Comparison of ENCODE assay signal across 2 cellular contexts in genomic region chr13:44433863-44434262, GRCh38.
TF ChIP-seq lines count a peak whose summit lies in the region.

No MANE protein-coding gene starts in this region.

TF ChIP-seq in GM23338, 12 proteins besides CTCF, POLR2A, EP300 and RAD21 (continued from another document):
- TF ChIP-seq REST (IDR thresholded peaks at IDR 0.05; ENCODE audit: unreplicated experiment) (no peak), ZNF462 (CRISPR knock-in tag; IDR thresholded peaks at IDR 0.05) (no peak), ZNF331 (CRISPR knock-in tag; IDR thresholded peaks at IDR 0.05; ENCODE audit: low read depth) (no peak), CREB1 (CRISPR knock-in tag; IDR thresholded peaks at IDR 0.05; ENCODE audit: low read depth) (no peak), EZH2 (IDR thresholded peaks at IDR 0.05; ENCODE audit: low read depth, unreplicated experiment) (no peak), STAT1 (IDR thresholded peaks at IDR 0.05; ENCODE audit: unreplicated experiment) (no peak)

TF ChIP-seq in K562, 482 proteins besides CTCF, POLR2A, EP300 and RAD21:
- TF ChIP-seq, protein P1, sequence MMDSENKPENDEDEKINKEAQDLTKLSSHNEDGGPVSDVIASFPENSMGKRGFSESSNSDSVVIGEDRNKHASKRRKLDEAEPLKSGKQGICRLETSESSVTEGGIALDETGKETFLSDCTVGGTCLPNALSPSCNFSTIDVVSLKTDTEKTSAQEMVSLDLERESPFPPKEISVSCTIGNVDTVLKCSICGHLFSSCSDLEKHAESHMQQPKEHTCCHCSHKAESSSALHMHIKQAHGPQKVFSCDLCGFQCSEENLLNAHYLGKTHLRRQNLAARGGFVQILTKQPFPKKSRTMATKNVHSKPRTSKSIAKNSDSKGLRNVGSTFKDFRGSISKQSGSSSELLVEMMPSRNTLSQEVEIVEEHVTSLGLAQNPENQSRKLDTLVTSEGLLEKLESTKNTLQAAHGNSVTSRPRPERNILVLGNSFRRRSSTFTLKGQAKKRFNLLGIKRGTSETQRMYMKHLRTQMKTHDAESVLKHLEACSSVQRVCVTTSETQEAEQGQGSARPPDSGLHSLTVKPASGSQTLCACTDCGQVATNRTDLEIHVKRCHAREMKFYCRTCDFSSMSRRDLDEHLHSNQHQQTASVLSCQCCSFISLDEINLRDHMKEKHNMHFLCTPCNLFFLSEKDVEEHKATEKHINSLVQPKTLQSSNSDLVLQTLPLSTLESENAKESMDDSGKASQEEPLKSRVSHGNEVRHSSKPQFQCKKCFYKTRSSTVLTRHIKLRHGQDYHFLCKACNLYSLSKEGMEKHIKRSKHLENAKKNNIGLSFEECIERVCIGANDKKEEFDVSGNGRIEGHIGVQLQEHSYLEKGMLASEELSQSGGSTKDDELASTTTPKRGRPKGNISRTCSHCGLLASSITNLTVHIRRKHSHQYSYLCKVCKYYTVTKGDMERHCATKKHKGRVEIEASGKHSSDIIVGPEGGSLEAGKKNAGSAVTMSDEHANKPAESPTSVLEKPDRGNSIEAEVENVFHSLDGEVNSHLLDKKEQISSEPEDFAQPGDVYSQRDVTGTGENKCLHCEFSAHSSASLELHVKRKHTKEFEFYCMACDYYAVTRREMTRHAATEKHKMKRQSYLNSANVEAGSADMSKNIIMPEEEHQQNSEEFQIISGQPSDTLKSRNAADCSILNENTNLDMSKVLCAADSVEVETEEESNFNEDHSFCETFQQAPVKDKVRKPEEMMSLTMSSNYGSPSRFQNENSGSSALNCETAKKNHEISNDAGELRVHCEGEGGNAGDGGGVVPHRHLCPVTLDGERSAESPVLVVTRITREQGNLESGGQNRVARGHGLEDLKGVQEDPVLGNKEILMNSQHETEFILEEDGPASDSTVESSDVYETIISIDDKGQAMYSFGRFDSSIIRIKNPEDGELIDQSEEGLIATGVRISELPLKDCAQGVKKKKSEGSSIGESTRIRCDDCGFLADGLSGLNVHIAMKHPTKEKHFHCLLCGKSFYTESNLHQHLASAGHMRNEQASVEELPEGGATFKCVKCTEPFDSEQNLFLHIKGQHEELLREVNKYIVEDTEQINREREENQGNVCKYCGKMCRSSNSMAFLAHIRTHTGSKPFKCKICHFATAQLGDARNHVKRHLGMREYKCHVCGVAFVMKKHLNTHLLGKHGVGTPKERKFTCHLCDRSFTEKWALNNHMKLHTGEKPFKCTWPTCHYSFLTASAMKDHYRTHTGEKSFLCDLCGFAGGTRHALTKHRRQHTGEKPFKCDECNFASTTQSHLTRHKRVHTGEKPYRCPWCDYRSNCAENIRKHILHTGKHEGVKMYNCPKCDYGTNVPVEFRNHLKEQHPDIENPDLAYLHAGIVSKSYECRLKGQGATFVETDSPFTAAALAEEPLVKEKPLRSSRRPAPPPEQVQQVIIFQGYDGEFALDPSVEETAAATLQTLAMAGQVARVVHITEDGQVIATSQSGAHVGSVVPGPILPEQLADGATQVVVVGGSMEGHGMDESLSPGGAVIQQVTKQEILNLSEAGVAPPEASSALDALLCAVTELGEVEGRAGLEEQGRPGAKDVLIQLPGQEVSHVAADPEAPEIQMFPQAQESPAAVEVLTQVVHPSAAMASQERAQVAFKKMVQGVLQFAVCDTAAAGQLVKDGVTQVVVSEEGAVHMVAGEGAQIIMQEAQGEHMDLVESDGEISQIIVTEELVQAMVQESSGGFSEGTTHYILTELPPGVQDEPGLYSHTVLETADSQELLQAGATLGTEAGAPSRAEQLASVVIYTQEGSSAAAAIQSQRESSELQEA (IDR thresholded peaks at IDR 0.05; ENCODE audit: low read depth), result no peak
- no peak for TF ChIP-seq CTCFL (IDR thresholded peaks at IDR 0.05; ENCODE audit: borderline replicate concordance, insufficient read depth, low read depth, low read length, poor library complexity, severe bottlenecking)
